Comparison of ENCODE assay signal across 1 cellular context in genomic region chr11:73760680-73761402, GRCh38.
TF ChIP-seq lines count a peak whose summit lies in the region.

Gene RAB6A, minus strand, starts transcription at chr11:73761074. Its CDS starts 439 bp downstream, at chr11:73760635.

TF ChIP-seq in HepG2, 621 proteins besides CTCF, POLR2A, EP300 and RAD21 (continued from another document and continues in another):
- no peak for TF ChIP-seq HIC2 (CRISPR knock-in tag; IDR thresholded peaks at IDR 0.05; ENCODE audit: low read depth)
- TF ChIP-seq PBX3 (CRISPR knock-in tag; IDR thresholded peaks at IDR 0.05; ENCODE audit: borderline replicate concordance) = no peak
- TF ChIP-seq ZNF704 (CRISPR knock-in tag; IDR thresholded peaks at IDR 0.05; ENCODE audit: borderline replicate concordance) = no peak
- TF ChIP-seq HMGXB4 (CRISPR knock-in tag; IDR thresholded peaks at IDR 0.05; ENCODE audit: borderline replicate concordance in 1 of 2, low read depth in 1 of 2) = peak in 1 of 2 experiments; percentile 88; a peak in 2 of 4 replicates
- TF ChIP-seq ZNF672 (CRISPR knock-in tag; IDR thresholded peaks at IDR 0.05) = no peak
- TF ChIP-seq NFIC (IDR thresholded peaks at IDR 0.05; ENCODE audit: low read length) = no peak
- TF ChIP-seq ZFP36L2 (CRISPR knock-in tag; IDR thresholded peaks at IDR 0.05) = no peak
- TF ChIP-seq FOXP4 (CRISPR knock-in tag; IDR thresholded peaks at IDR 0.05) = 0 out of 2 replicates have a peak, but pooled peaks have one; percentile 35
- no peak for TF ChIP-seq ZNF720 (CRISPR knock-in tag; IDR thresholded peaks at IDR 0.05)
- peak; percentile 82 for TF ChIP-seq THAP11 (CRISPR knock-in tag; IDR thresholded peaks at IDR 0.05)
- no peak for TF ChIP-seq ZBTB38 (CRISPR knock-in tag; IDR thresholded peaks at IDR 0.05)
- TF ChIP-seq ZNF652 (CRISPR knock-in tag; IDR thresholded peaks at IDR 0.05; ENCODE audit: borderline replicate concordance, low read depth) = no peak
- TF ChIP-seq RORA (CRISPR knock-in tag; IDR thresholded peaks at IDR 0.05) = no peak
- peak; percentile 93 for TF ChIP-seq HOXA3 (CRISPR knock-in tag; IDR thresholded peaks at IDR 0.05)
- no peak for TF ChIP-seq ZBTB40 (IDR thresholded peaks at IDR 0.05)
- TF ChIP-seq ZBTB40 (CRISPR knock-in tag; IDR thresholded peaks at IDR 0.05) = no peak
- 0 out of 2 replicates have a peak, but pooled peaks have one; percentile 26 for TF ChIP-seq ZNF766 (CRISPR knock-in tag; IDR thresholded peaks at IDR 0.05; ENCODE audit: borderline replicate concordance)
- no peak for TF ChIP-seq NBN (conservative IDR thresholded peaks at IDR 0.05)
- TF ChIP-seq NFYB (CRISPR knock-in tag; IDR thresholded peaks at IDR 0.05) = peak; percentile 90
- TF ChIP-seq ZNF678 (CRISPR knock-in tag; IDR thresholded peaks at IDR 0.05) = no peak
- TF ChIP-seq NFE2L1 (CRISPR knock-in tag; IDR thresholded peaks at IDR 0.05; ENCODE audit: borderline replicate concordance) = no peak
- no peak for TF ChIP-seq EHMT2 (IDR thresholded peaks at IDR 0.05; ENCODE audit: borderline replicate concordance, low read depth, low read length)
- peak; percentile 73; the same call in 1 of the 2 replicates for TF ChIP-seq NR2C2 (CRISPR knock-in tag; IDR thresholded peaks at IDR 0.05; ENCODE audit: borderline replicate concordance)
- no peak; the same call in 1 of the 2 replicates for TF ChIP-seq ZNF784 (CRISPR knock-in tag; IDR thresholded peaks at IDR 0.05; ENCODE audit: borderline replicate concordance)
- no peak for TF ChIP-seq TBL1XR1 (IDR thresholded peaks at IDR 0.05; ENCODE audit: borderline replicate concordance, low read length, partially characterized antibody)
- TF ChIP-seq GMEB1 (CRISPR knock-in tag; IDR thresholded peaks at IDR 0.05; ENCODE audit: borderline replicate concordance) = peak; percentile 97
- TF ChIP-seq TRAFD1 (CRISPR knock-in tag; IDR thresholded peaks at IDR 0.05; ENCODE audit: borderline replicate concordance) = no peak
- TF ChIP-seq NFATC3 (CRISPR knock-in tag; IDR thresholded peaks at IDR 0.05) = no peak
- TF ChIP-seq ZNF569 (CRISPR knock-in tag; IDR thresholded peaks at IDR 0.05; ENCODE audit: borderline replicate concordance) = no peak
- peak; percentile 69 for TF ChIP-seq KMT2B (CRISPR knock-in tag; IDR thresholded peaks at IDR 0.05)
- peak; percentile 87 for TF ChIP-seq HNRNPK (IDR thresholded peaks at IDR 0.05; ENCODE audit: low read depth, low read length, poor library complexity, severe bottlenecking)
- TF ChIP-seq ZNF773 (CRISPR knock-in tag; IDR thresholded peaks at IDR 0.05; ENCODE audit: borderline replicate concordance) = no peak
- no peak; the same call in 1 of the 2 replicates for TF ChIP-seq ZSCAN21 (CRISPR knock-in tag; IDR thresholded peaks at IDR 0.05; ENCODE audit: borderline replicate concordance)
- no peak for TF ChIP-seq PRMT3 (CRISPR knock-in tag; IDR thresholded peaks at IDR 0.05; ENCODE audit: borderline replicate concordance, low read depth)
- no peak for TF ChIP-seq ZNF570 (CRISPR knock-in tag; IDR thresholded peaks at IDR 0.05; ENCODE audit: borderline replicate concordance)
- no peak for TF ChIP-seq THYN1 (CRISPR knock-in tag; IDR thresholded peaks at IDR 0.05; ENCODE audit: borderline replicate concordance, low read depth)
- TF ChIP-seq ZNF605 (CRISPR knock-in tag; IDR thresholded peaks at IDR 0.05) = 0 out of 2 replicates have a peak, but pooled peaks have one; percentile 19
- TF ChIP-seq HMG20A (CRISPR knock-in tag; IDR thresholded peaks at IDR 0.05; ENCODE audit: borderline replicate concordance) = no peak
